ENCODE assay signal across 22 cellular contexts in genomic region chr12:68487721-68488309, GRCh38.
DNase-seq lines count a peak whose midpoint lies in the region; ATAC-seq, FAIRE-seq and TF ChIP-seq lines count a peak whose summit lies in the region.
"Had no signal": no experiment of that assay in that cellular context is flagged by ENCODE, and none has a peak within 500 bp of the region (broad histone marks: within the 10 kb centered on the region; RNA-seq: fewer than 3 reads in every experiment).

No MANE protein-coding gene starts in this region.

- peak overlapping the region in 1 of 9 donors; percentile 26 for H3K27ac Mint-ChIP-seq in naive thymus-derived CD4-positive, alpha-beta T cell
- H3K27ac Mint-ChIP-seq: activated B cell treated with CpG ODN at 0.5 μM for 24 hours had no signal

- no peaks in the 10 kb centered on the region for H3K9me2 ChIP-seq in MM.1S (replicated peaks; ENCODE audit: insufficient read depth, low read length)

- in situ Hi-C loops in brain microvascular endothelial cell (cut with HindIII; ENCODE audit: low pct_ligation_motif_present, low sequenced_read_pairs), result no loop called here

- peak overlapping the region; percentile 35 for H3K4me2 ChIP-seq in MM.1S (ENCODE audit: low read depth, low read length)

- no peak overlapping the region for H3K9ac ChIP-seq in MM.1S (ENCODE audit: low read length)
- H3K9ac ChIP-seq: parathyroid adenoma had no signal

- H3K4me1 ChIP-seq in MM.1S (ENCODE audit: low read length), result peaks cover 25% of the 10 kb centered on the region
- peaks cover 0 to 8% of the 10 kb centered on the region in 2 donors for H3K4me1 ChIP-seq in naive thymus-derived CD4-positive, alpha-beta T cell (ENCODE audit: control insufficient read depth in 2 of 2, insufficient read depth in 2 of 2, low read length in 2 of 2)
- H3K4me1 ChIP-seq: parathyroid adenoma, sigmoid colon, tibial nerve had no signal

- H3K36me3 ChIP-seq in MM.1S (replicated peaks; ENCODE audit: insufficient read depth, low read length) (no peaks in the 10 kb centered on the region), brain microvascular endothelial cell (replicated peaks) (no peaks in the 10 kb centered on the region)
- no peaks in the 10 kb centered on the region for H3K36me3 ChIP-seq in naive thymus-derived CD4-positive, alpha-beta T cell (ENCODE audit: control insufficient read depth in 2 of 3, insufficient read depth in 3 of 3, low read length in 3 of 3)
- H3K36me3 ChIP-seq: sigmoid colon, tibial nerve had no signal

- H2AFZ ChIP-seq in MM.1S (ENCODE audit: low read length), result peak overlapping the region; percentile 66
- H2AFZ ChIP-seq: parathyroid adenoma had no signal

- no peaks in the 10 kb centered on the region for H3K79me2 ChIP-seq in MM.1S (ENCODE audit: low read length)
- H3K79me2 ChIP-seq: parathyroid adenoma had no signal

- DNase-seq in GM12891 (ENCODE audit: insufficient read length, low spot score), result no peak
- DNase-seq in MM.1S, result peak; percentile 75
- DNase-seq in naive thymus-derived CD4-positive, alpha-beta T cell, result no peak
- no peak for DNase-seq in brain microvascular endothelial cell
- DNase-seq in SK-N-DZ (ENCODE audit: low spot score), result no peak
- DNase-seq: activated B cell treated with CpG ODN at 0.5 μM for 24 hours; AML-193; cortex of kidney; GOT3; kidney; mammary epithelial cell; naive B cell; NCI-H1694; NCI-H446; NK-92 treated with Interleukin-12 subunit alpha and Interleukin-12 subunit beta, amount 100 ng/mL, for 24 hours; sigmoid colon; stimulated activated naive CD4-positive, alpha-beta T cell had no signal

- H3K27me3 ChIP-seq in MM.1S (replicated peaks; ENCODE audit: insufficient read depth, low read length) (no peaks in the 10 kb centered on the region), brain microvascular endothelial cell (replicated peaks) (no peaks in the 10 kb centered on the region)
- no peaks in the 10 kb centered on the region for H3K27me3 ChIP-seq in naive thymus-derived CD4-positive, alpha-beta T cell (ENCODE audit: control insufficient read depth in 2 of 2, insufficient read depth in 2 of 2, low read length in 2 of 2)
- H3K27me3 ChIP-seq: sigmoid colon, tibial nerve had no signal

- no peaks in the 10 kb centered on the region for H4K20me1 ChIP-seq in MM.1S (ENCODE audit: insufficient read depth, low read length)

- H3K27ac ChIP-seq in MM.1S (ENCODE audit: low read length), result peak overlapping the region; percentile 36; the same call in 1 of the 2 replicates
- H3K27ac ChIP-seq in naive thymus-derived CD4-positive, alpha-beta T cell (ENCODE audit: low read depth, low read length), result no peak overlapping the region
- H3K27ac ChIP-seq in brain microvascular endothelial cell, result no peak overlapping the region
- H3K27ac ChIP-seq: parathyroid adenoma, sigmoid colon, tibial nerve had no signal

- peak overlapping the region in 2 of 10 donors; percentile 4 to 39 for H3K4me3 Mint-ChIP-seq in naive thymus-derived CD4-positive, alpha-beta T cell
- H3K4me3 Mint-ChIP-seq: activated B cell treated with CpG ODN at 0.5 μM for 24 hours had no signal

- peaks cover 0 to 10% (median 0%) of the 10 kb centered on the region in 11 donors for H3K9me3 Mint-ChIP-seq in naive thymus-derived CD4-positive, alpha-beta T cell
- H3K9me3 Mint-ChIP-seq: activated B cell treated with CpG ODN at 0.5 μM for 24 hours, naive B cell had no signal

- intact Hi-C loops in naive thymus-derived CD4-positive, alpha-beta T cell (cut with micrococcal nuclease), result loop anchor here in 1 of 2 donors (10.0 kb wide), 1 partner anchor 47 kb away; no protein-coding TSS in a partner anchor

- ATAC-seq in GM21717 (IDR thresholded peaks at IDR 0.05; ENCODE audit: unreplicated experiment), result peak; percentile 55
- ATAC-seq in naive thymus-derived CD4-positive, alpha-beta T cell, result peak; percentile 26
- ATAC-seq in HG02571 (IDR thresholded peaks at IDR 0.05; ENCODE audit: unreplicated experiment), result no peak
- ATAC-seq: SK-N-SH treated with all-trans-retinoic acid at 6 μM for 48 hours had no signal

- H3K36me3 Mint-ChIP-seq in naive thymus-derived CD4-positive, alpha-beta T cell, result peaks cover 0 to 11% (median 0%) of the 10 kb centered on the region in 5 donors
- H3K36me3 Mint-ChIP-seq: naive B cell had no signal

- POLR2A ChIA-PET in naive thymus-derived CD4-positive, alpha-beta T cell (lab: Charles Lee), result interaction anchor here (1.5 kb wide), 1 partner anchor 123 kb away, joined by 4 read pairs; no protein-coding TSS in a partner anchor

- H3K4me1 Mint-ChIP-seq in naive thymus-derived CD4-positive, alpha-beta T cell, result peaks cover 6 to 27% (median 14%) of the 10 kb centered on the region in 7 donors

- CTCF ChIA-PET in naive thymus-derived CD4-positive, alpha-beta T cell (lab: Charles Lee), result no interaction called here

- no peaks in the 10 kb centered on the region for H3K9me3 ChIP-seq in MM.1S (replicated peaks; ENCODE audit: insufficient read depth, low read length)
- H3K9me3 ChIP-seq in naive thymus-derived CD4-positive, alpha-beta T cell (ENCODE audit: control insufficient read depth in 2 of 3, low read length in 3 of 3), result no peaks in the 10 kb centered on the region
- H3K9me3 ChIP-seq: sigmoid colon, tibial nerve had no signal

- TF ChIP-seq POLR2A in GM12891 (IDR thresholded peaks at IDR 0.05; ENCODE audit: low read depth, low read length), result no peak

- no peaks in the 10 kb centered on the region for H3K27me3 Mint-ChIP-seq in naive thymus-derived CD4-positive, alpha-beta T cell
- H3K27me3 Mint-ChIP-seq: activated B cell treated with CpG ODN at 0.5 μM for 24 hours had no signal

- H3F3A ChIP-seq in MM.1S (ENCODE audit: insufficient read depth, low read length), result peaks cover 12% of the 10 kb centered on the region

- H3K4me3 ChIP-seq in MM.1S (ENCODE audit: low read length) (no peak overlapping the region), brain microvascular endothelial cell (ENCODE audit: low read depth, low read length) (no peak overlapping the region)
- H3K4me3 ChIP-seq in naive thymus-derived CD4-positive, alpha-beta T cell (ENCODE audit: low read length), result no peak overlapping the region
- H3K4me3 ChIP-seq: sigmoid colon, tibial nerve had no signal

- no peak for FAIRE-seq in GM12891 (lab: Jason Lieb, UNC)
- FAIRE-seq: kidney had no signal

- no peak for TF ChIP-seq CTCF in MM.1S (IDR thresholded peaks at IDR 0.05; ENCODE audit: low read length)
- TF ChIP-seq CTCF in brain microvascular endothelial cell (IDR thresholded peaks at IDR 0.05; ENCODE audit: low read depth, low read length, missing control alignments), result no peak

TF ChIP-seq in GM12891, 5 proteins besides CTCF, POLR2A, EP300 and RAD21:
- TF ChIP-seq PAX5 (IDR thresholded peaks at IDR 0.05; ENCODE audit: insufficient read depth, low read length, severe bottlenecking) (no peak), SPI1 (IDR thresholded peaks at IDR 0.05; ENCODE audit: low read depth, low read length) (0 out of 2 replicates have a peak, but pooled peaks have one; percentile 25)
